1 cellular context compared by ENCODE assay signal in the genomic region with DNA sequence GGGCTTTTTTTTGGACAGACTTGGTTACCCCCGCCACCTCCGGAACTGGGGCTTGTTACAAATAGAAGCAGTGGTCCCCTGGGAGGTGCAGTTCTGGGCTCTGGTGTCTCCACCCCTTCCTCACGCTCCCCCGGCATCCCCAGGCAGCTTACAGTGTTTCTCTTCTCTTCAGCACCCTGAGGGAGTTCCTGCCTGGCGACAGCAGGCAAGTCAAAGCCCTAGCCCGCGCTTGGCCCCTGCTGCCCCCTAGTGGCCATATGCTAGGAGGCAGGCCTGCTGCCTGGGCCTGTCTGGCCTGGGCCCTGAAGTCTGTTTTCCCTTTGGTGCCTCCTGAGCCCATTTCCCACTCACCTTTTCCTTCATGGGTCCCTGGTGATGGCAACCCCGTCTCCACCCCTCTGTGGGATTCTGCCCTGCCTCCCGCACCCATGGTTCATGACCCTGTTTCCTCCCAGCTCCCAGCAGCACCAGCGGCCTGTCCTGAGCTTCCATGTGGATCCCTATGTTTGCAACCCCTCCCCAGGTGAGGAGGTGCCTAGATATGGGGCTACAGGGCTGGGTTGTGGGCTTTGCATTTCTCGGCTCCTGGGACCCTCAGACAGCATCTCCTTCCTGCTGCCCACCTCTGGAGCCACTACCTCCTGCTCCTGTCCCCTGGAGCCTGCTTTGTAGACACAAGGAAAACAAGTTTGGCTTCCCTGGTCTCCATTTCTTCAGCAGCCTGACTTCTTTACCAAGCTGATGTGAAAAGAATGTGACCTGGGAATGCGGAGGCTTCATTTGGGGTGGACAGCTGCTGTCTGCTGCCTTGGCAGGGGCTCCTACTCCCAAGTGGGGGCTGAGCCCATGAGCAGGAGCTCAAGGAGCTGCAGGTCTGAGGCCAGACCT.
A peak's percentile ranks its signal among the peaks of the same experiment; 100 is the strongest.
TF ChIP-seq lines count a peak whose summit lies in the region.

No MANE protein-coding gene starts in this region.

TF ChIP-seq in HepG2, 621 proteins besides CTCF, POLR2A, EP300 and RAD21 (continued from another document and continues in another):
- TF ChIP-seq, protein P1, sequence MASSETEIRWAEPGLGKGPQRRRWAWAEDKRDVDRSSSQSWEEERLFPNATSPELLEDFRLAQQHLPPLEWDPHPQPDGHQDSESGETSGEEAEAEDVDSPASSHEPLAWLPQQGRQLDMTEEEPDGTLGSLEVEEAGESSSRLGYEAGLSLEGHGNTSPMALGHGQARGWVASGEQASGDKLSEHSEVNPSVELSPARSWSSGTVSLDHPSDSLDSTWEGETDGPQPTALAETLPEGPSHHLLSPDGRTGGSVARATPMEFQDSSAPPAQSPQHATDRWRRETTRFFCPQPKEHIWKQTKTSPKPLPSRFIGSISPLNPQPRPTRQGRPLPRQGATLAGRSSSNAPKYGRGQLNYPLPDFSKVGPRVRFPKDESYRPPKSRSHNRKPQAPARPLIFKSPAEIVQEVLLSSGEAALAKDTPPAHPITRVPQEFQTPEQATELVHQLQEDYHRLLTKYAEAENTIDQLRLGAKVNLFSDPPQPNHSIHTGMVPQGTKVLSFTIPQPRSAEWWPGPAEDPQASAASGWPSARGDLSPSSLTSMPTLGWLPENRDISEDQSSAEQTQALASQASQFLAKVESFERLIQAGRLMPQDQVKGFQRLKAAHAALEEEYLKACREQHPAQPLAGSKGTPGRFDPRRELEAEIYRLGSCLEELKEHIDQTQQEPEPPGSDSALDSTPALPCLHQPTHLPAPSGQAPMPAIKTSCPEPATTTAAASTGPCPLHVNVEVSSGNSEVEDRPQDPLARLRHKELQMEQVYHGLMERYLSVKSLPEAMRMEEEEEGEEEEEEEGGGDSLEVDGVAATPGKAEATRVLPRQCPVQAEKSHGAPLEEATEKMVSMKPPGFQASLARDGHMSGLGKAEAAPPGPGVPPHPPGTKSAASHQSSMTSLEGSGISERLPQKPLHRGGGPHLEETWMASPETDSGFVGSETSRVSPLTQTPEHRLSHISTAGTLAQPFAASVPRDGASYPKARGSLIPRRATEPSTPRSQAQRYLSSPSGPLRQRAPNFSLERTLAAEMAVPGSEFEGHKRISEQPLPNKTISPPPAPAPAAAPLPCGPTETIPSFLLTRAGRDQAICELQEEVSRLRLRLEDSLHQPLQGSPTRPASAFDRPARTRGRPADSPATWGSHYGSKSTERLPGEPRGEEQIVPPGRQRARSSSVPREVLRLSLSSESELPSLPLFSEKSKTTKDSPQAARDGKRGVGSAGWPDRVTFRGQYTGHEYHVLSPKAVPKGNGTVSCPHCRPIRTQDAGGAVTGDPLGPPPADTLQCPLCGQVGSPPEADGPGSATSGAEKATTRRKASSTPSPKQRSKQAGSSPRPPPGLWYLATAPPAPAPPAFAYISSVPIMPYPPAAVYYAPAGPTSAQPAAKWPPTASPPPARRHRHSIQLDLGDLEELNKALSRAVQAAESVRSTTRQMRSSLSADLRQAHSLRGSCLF (CRISPR knock-in tag; IDR thresholded peaks at IDR 0.05; ENCODE audit: borderline replicate concordance), result no peak
- TF ChIP-seq, protein P2, sequence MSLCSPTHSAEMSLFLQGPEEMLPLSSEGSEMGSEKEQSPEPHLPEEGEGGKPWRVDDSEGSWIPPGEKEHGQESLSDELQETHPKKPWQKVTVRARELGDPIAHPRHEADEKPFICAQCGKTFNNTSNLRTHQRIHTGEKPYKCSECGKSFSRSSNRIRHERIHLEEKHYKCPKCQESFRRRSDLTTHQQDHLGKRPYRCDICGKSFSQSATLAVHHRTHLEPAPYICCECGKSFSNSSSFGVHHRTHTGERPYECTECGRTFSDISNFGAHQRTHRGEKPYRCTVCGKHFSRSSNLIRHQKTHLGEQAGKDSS (CRISPR knock-in tag; IDR thresholded peaks at IDR 0.05; ENCODE audit: borderline replicate concordance, low read depth), result no peak; the same call in 1 of the 2 replicates
- TF ChIP-seq MYNN (CRISPR knock-in tag; IDR thresholded peaks at IDR 0.05; ENCODE audit: low read depth), result no peak
- TF ChIP-seq SAP130 (CRISPR knock-in tag; IDR thresholded peaks at IDR 0.05; ENCODE audit: low read depth), result peak; percentile 69
- TF ChIP-seq ZNF772 (CRISPR knock-in tag; IDR thresholded peaks at IDR 0.05), result peak; percentile 73; the same call in 1 of the 2 replicates
- peak; percentile 19; the same call in 1 of the 2 replicates for TF ChIP-seq HIVEP1 (CRISPR knock-in tag; IDR thresholded peaks at IDR 0.05)
- no peak for TF ChIP-seq SOX6 (IDR thresholded peaks at IDR 0.05)
- peak; percentile 44; the same call in 1 of the 2 replicates for TF ChIP-seq SOX6 (CRISPR knock-in tag; IDR thresholded peaks at IDR 0.05)
- no peak for TF ChIP-seq ZMAT3 (CRISPR knock-in tag; conservative IDR thresholded peaks at IDR 0.05)
- TF ChIP-seq, protein P3, sequence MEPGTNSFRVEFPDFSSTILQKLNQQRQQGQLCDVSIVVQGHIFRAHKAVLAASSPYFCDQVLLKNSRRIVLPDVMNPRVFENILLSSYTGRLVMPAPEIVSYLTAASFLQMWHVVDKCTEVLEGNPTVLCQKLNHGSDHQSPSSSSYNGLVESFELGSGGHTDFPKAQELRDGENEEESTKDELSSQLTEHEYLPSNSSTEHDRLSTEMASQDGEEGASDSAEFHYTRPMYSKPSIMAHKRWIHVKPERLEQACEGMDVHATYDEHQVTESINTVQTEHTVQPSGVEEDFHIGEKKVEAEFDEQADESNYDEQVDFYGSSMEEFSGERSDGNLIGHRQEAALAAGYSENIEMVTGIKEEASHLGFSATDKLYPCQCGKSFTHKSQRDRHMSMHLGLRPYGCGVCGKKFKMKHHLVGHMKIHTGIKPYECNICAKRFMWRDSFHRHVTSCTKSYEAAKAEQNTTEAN (CRISPR knock-in tag; conservative IDR thresholded peaks at IDR 0.05), result no peak
- no peak for TF ChIP-seq ATF1 (CRISPR knock-in tag; IDR thresholded peaks at IDR 0.05)
- TF ChIP-seq TSC22D2 (CRISPR knock-in tag; IDR thresholded peaks at IDR 0.05; ENCODE audit: borderline replicate concordance), result no peak
- TF ChIP-seq ZNF83 (CRISPR knock-in tag; IDR thresholded peaks at IDR 0.05; ENCODE audit: borderline replicate concordance), result no peak
- no peak for TF ChIP-seq RCOR2 (CRISPR knock-in tag; IDR thresholded peaks at IDR 0.05)
- TF ChIP-seq ZNF530 (CRISPR knock-in tag; IDR thresholded peaks at IDR 0.05; ENCODE audit: low read depth), result no peak
- TF ChIP-seq NFE2L1 (CRISPR knock-in tag; IDR thresholded peaks at IDR 0.05; ENCODE audit: borderline replicate concordance), result no peak
- TF ChIP-seq ZNF232 (CRISPR knock-in tag; IDR thresholded peaks at IDR 0.05; ENCODE audit: borderline replicate concordance), result no peak
- TF ChIP-seq, protein P4, sequence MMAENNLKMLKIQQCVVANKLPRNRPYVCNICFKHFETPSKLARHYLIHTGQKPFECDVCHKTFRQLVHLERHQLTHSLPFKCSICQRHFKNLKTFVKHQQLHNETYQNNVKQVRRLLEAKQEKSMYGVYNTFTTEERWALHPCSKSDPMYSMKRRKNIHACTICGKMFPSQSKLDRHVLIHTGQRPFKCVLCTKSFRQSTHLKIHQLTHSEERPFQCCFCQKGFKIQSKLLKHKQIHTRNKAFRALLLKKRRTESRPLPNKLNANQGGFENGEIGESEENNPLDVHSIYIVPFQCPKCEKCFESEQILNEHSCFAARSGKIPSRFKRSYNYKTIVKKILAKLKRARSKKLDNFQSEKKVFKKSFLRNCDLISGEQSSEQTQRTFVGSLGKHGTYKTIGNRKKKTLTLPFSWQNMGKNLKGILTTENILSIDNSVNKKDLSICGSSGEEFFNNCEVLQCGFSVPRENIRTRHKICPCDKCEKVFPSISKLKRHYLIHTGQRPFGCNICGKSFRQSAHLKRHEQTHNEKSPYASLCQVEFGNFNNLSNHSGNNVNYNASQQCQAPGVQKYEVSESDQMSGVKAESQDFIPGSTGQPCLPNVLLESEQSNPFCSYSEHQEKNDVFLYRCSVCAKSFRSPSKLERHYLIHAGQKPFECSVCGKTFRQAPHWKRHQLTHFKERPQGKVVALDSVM (CRISPR knock-in tag; IDR thresholded peaks at IDR 0.05), result 0 out of 2 replicates have a peak, but pooled peaks have one; percentile 27
- TF ChIP-seq NFIC (IDR thresholded peaks at IDR 0.05; ENCODE audit: low read length), result no peak
- TF ChIP-seq ZNF674 (CRISPR knock-in tag; IDR thresholded peaks at IDR 0.05; ENCODE audit: low read depth), result no peak
- TF ChIP-seq PRPF4 (IDR thresholded peaks at IDR 0.05; ENCODE audit: low read depth, low read length, poor library complexity, severe bottlenecking), result no peak
- peak; percentile 24; the same call in 1 of the 2 replicates for TF ChIP-seq ZNF598 (CRISPR knock-in tag; IDR thresholded peaks at IDR 0.05; ENCODE audit: borderline replicate concordance)
- no peak for TF ChIP-seq ZNF775 (CRISPR knock-in tag; IDR thresholded peaks at IDR 0.05; ENCODE audit: borderline replicate concordance)
- TF ChIP-seq TCF12 (IDR thresholded peaks at IDR 0.05), result no peak
- TF ChIP-seq TCF12 (CRISPR knock-in tag; IDR thresholded peaks at IDR 0.05), result no peak
- TF ChIP-seq, protein P5, sequence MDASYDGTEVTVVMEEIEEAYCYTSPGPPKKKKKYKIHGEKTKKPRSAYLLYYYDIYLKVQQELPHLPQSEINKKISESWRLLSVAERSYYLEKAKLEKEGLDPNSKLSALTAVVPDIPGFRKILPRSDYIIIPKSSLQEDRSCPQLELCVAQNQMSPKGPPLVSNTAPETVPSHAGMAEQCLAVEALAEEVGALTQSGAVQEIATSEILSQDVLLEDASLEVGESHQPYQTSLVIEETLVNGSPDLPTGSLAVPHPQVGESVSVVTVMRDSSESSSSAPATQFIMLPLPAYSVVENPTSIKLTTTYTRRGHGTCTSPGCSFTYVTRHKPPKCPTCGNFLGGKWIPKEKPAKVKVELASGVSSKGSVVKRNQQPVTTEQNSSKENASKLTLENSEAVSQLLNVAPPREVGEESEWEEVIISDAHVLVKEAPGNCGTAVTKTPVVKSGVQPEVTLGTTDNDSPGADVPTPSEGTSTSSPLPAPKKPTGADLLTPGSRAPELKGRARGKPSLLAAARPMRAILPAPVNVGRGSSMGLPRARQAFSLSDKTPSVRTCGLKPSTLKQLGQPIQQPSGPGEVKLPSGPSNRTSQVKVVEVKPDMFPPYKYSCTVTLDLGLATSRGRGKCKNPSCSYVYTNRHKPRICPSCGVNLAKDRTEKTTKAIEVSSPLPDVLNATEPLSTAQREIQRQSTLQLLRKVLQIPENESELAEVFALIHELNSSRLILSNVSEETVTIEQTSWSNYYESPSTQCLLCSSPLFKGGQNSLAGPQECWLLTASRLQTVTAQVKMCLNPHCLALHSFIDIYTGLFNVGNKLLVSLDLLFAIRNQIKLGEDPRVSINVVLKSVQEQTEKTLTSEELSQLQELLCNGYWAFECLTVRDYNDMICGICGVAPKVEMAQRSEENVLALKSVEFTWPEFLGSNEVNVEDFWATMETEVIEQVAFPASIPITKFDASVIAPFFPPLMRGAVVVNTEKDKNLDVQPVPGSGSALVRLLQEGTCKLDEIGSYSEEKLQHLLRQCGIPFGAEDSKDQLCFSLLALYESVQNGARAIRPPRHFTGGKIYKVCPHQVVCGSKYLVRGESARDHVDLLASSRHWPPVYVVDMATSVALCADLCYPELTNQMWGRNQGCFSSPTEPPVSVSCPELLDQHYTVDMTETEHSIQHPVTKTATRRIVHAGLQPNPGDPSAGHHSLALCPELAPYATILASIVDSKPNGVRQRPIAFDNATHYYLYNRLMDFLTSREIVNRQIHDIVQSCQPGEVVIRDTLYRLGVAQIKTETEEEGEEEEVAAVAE (CRISPR knock-in tag; IDR thresholded peaks at IDR 0.05; ENCODE audit: borderline replicate concordance), result peak; percentile 25; the same call in 1 of the 2 replicates
- TF ChIP-seq ATRX (CRISPR knock-in tag; IDR thresholded peaks at IDR 0.05; ENCODE audit: borderline replicate concordance), result no peak
- TF ChIP-seq SRSF4 (IDR thresholded peaks at IDR 0.05; ENCODE audit: low read depth, low read length, poor library complexity, severe bottlenecking), result no peak
- TF ChIP-seq POLR2AphosphoS5 (IDR thresholded peaks at IDR 0.05; ENCODE audit: low read depth, low read length), result no peak; the same call in 1 of the 2 replicates
- TF ChIP-seq, protein P6, sequence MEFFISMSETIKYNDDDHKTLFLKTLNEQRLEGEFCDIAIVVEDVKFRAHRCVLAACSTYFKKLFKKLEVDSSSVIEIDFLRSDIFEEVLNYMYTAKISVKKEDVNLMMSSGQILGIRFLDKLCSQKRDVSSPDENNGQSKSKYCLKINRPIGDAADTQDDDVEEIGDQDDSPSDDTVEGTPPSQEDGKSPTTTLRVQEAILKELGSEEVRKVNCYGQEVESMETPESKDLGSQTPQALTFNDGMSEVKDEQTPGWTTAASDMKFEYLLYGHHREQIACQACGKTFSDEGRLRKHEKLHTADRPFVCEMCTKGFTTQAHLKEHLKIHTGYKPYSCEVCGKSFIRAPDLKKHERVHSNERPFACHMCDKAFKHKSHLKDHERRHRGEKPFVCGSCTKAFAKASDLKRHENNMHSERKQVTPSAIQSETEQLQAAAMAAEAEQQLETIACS (CRISPR knock-in tag; IDR thresholded peaks at IDR 0.05), result no peak
- no peak for TF ChIP-seq YEATS2 (CRISPR knock-in tag; IDR thresholded peaks at IDR 0.05; ENCODE audit: borderline replicate concordance)
- TF ChIP-seq SP2 (CRISPR knock-in tag; IDR thresholded peaks at IDR 0.05), result no peak
- no peak for TF ChIP-seq MAZ (IDR thresholded peaks at IDR 0.05; ENCODE audit: borderline replicate concordance, low read depth, low read length)
- peak; percentile 15; the same call in 1 of the 2 replicates for TF ChIP-seq MAZ (CRISPR knock-in tag; IDR thresholded peaks at IDR 0.05; ENCODE audit: low read depth)
- no peak for TF ChIP-seq FOXM1 (CRISPR knock-in tag; IDR thresholded peaks at IDR 0.05)
- TF ChIP-seq CC2D1A (CRISPR knock-in tag; IDR thresholded peaks at IDR 0.05), result 0 out of 2 replicates have a peak, but pooled peaks have one; percentile 65
- TF ChIP-seq, protein P7, sequence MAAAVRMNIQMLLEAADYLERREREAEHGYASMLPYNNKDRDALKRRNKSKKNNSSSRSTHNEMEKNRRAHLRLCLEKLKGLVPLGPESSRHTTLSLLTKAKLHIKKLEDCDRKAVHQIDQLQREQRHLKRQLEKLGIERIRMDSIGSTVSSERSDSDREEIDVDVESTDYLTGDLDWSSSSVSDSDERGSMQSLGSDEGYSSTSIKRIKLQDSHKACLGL (CRISPR knock-in tag; IDR thresholded peaks at IDR 0.05), result 0 out of 2 replicates have a peak, but pooled peaks have one; percentile 35
- TF ChIP-seq, protein P8, sequence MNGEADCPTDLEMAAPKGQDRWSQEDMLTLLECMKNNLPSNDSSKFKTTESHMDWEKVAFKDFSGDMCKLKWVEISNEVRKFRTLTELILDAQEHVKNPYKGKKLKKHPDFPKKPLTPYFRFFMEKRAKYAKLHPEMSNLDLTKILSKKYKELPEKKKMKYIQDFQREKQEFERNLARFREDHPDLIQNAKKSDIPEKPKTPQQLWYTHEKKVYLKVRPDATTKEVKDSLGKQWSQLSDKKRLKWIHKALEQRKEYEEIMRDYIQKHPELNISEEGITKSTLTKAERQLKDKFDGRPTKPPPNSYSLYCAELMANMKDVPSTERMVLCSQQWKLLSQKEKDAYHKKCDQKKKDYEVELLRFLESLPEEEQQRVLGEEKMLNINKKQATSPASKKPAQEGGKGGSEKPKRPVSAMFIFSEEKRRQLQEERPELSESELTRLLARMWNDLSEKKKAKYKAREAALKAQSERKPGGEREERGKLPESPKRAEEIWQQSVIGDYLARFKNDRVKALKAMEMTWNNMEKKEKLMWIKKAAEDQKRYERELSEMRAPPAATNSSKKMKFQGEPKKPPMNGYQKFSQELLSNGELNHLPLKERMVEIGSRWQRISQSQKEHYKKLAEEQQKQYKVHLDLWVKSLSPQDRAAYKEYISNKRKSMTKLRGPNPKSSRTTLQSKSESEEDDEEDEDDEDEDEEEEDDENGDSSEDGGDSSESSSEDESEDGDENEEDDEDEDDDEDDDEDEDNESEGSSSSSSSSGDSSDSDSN (CRISPR knock-in tag; IDR thresholded peaks at IDR 0.05), result no peak; the same call in none of the 2 replicates
- TF ChIP-seq ZMYM4 (CRISPR knock-in tag; IDR thresholded peaks at IDR 0.05), result no peak
- no peak for TF ChIP-seq CBFB (CRISPR knock-in tag; IDR thresholded peaks at IDR 0.05)
- TF ChIP-seq ZNF496 (CRISPR knock-in tag; IDR thresholded peaks at IDR 0.05; ENCODE audit: insufficient replicate concordance), result no peak
